ENCODE assay signal across 18 cellular contexts in the genomic region with DNA sequence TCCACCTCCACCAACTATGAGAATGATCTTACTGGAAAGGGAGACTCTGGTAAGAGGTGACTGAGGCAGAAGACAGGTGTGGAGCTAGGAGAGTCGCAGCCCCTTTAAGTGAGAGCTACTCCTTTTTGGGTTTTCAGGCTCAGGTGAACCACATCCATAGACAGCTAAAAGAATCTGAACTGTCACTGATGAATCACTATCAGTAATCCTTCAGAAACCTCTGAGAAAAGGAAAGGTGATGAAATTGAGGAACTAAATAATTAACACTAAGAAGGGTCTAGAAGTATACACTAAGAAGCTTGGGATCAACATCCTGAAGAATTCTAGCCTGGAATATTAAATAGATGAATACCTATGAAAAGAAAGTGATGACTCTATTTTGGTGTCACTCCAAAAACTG.
DNase-seq lines count a peak whose midpoint lies in the region; ATAC-seq, FAIRE-seq and TF ChIP-seq lines count a peak whose summit lies in the region.
"Had no signal": no experiment of that assay in that cellular context is flagged by ENCODE, and none has a peak within 500 bp of the region (broad histone marks: within the 10 kb centered on the region; RNA-seq: fewer than 3 reads in every experiment).

No MANE protein-coding gene starts in this region.

- 94% methylated on average over 1 of the region's 1 CpG for WGBS in urinary bladder

- no peak for FAIRE-seq in kidney (lab: Jason Lieb, UNC)
- FAIRE-seq: frontal cortex had no signal

- H3K9ac ChIP-seq in kidney (ENCODE audit: low read length in 2 of 2) (no peak overlapping the region), rectal smooth muscle tissue (ENCODE audit: low read length) (no peak overlapping the region)

- H3K9me3 ChIP-seq in kidney (ENCODE audit: control insufficient read depth in 1 of 2, low read length in 2 of 2) = no peaks in the 10 kb centered on the region
- H3K9me3 ChIP-seq: mucosa of descending colon had no signal

- H3K4me3 ChIP-seq in kidney (ENCODE audit: low read length in 2 of 2) = no peak overlapping the region
- no peak overlapping the region for H3K4me3 ChIP-seq in rectal smooth muscle tissue (ENCODE audit: low read length)
- no peak overlapping the region for H3K4me3 ChIP-seq in urinary bladder (ENCODE audit: low read depth, low read length)
- H3K4me3 ChIP-seq: mucosa of descending colon had no signal

- H3K27me3 ChIP-seq in rectal smooth muscle tissue (ENCODE audit: control insufficient read depth, insufficient read depth, low read length) = no peaks in the 10 kb centered on the region

- peaks cover 6 to 20% of the 10 kb centered on the region in 2 donors for H3K4me1 ChIP-seq in kidney (ENCODE audit: control insufficient read depth in 1 of 2, insufficient read depth in 1 of 2, low read depth in 1 of 2, low read length in 2 of 2)
- H3K4me1 ChIP-seq in rectal smooth muscle tissue (ENCODE audit: control insufficient read depth, insufficient read depth, low read length) = peaks cover 82% of the 10 kb centered on the region
- peaks cover 2% of the 10 kb centered on the region for H3K4me1 ChIP-seq in urinary bladder (ENCODE audit: insufficient read depth)

- DNase-seq in kidney = no peak
- no peak for DNase-seq in NCI-H146 (lab: John Stamatoyannopoulos, UW)
- DNase-seq: activated CD4-positive, CD25-positive, alpha-beta regulatory T cell; activated gamma-delta T cell treated with Interleukin-2 at 50 U/mL for 16 hours; DMS 273 treated with DMSO at 0.1 percent for 48 hours; effector memory CD8-positive, alpha-beta T cell; immature natural killer cell; mucosa of descending colon; NCI-H1048; NCI-H82; T-helper 1 cell had no signal

- H3K27ac ChIP-seq in cingulate gyrus (ENCODE audit: low read depth, low read length) = peak overlapping the region; percentile 48
- H3K27ac ChIP-seq in kidney (ENCODE audit: low read depth in 2 of 2, low read length in 2 of 2) = peak overlapping the region; percentile 66 to 89
- peak overlapping the region; percentile 96 for H3K27ac ChIP-seq in rectal smooth muscle tissue (ENCODE audit: low read depth, low read length)
- peak overlapping the region; percentile 30 for H3K27ac ChIP-seq in urinary bladder (ENCODE audit: low read depth)
- H3K27ac ChIP-seq: RWPE1 had no signal

- H3K36me3 ChIP-seq in kidney (ENCODE audit: control insufficient read depth in 1 of 2, insufficient read depth in 2 of 2, low read length in 2 of 2) (no peaks in the 10 kb centered on the region), rectal smooth muscle tissue (ENCODE audit: control insufficient read depth, insufficient read depth, low read length) (no peaks in the 10 kb centered on the region), urinary bladder (ENCODE audit: insufficient read depth) (no peaks in the 10 kb centered on the region)

- intact Hi-C loops in kidney (cut with DNase I) = no loop called here

- TF ChIP-seq CTCF in kidney (IDR thresholded peaks at IDR 0.05; ENCODE audit: borderline replicate concordance, extremely low read depth, insufficient read depth) = no peak

- ATAC-seq in GM18511 (IDR thresholded peaks at IDR 0.05; ENCODE audit: unreplicated experiment) = no peak
- no peak for ATAC-seq in GM18868 (IDR thresholded peaks at IDR 0.05; ENCODE audit: unreplicated experiment)
- ATAC-seq: effector memory CD8-positive, alpha-beta T cell; mucosa of descending colon had no signal

Comparison
In these comparisons a context has a peak if more than half of its experiments do, and no peak if none do; other contexts are left out.
1. H3K27ac ChIP-seq: peak in every context shown above with its lines; median percentile 96 in rectal smooth muscle tissue; 78 in kidney; 48 in cingulate gyrus; 30 in urinary bladder.